In the genomic region with DNA sequence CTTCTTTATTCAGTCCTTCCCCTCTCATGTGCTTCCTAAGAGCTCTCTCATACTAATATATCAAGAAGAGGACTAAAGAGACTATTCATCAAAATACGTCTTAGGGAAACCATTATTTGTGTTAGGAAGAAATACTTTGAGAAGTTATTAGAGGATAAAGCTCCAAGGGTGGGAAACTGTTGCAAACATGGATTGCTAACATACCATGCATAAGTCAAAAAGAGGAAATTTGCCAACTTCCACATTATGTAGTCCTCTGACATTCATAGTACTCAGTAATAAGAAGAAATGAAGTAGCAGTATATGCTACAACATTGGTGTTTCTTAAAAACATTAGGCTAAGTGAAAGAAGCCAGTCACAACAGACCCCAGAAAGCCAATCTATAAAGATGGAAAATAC, we compare ENCODE assay signal across 24 cellular contexts.
"Had no signal": no experiment of that assay in that cellular context is flagged by ENCODE, and none has a peak within 500 bp of the region (broad histone marks: within the 10 kb centered on the region; RNA-seq: fewer than 3 reads in every experiment).

No MANE protein-coding gene starts in this region.

- H3K4me2 ChIP-seq: hepatocyte had no signal

- H3K27me3 ChIP-seq: dorsolateral prefrontal cortex, esophagus muscularis mucosa, foreskin keratinocyte, gastroesophageal sphincter, heart left ventricle, hepatocyte, left lung had no signal

- H3K4me1 ChIP-seq: esophagus muscularis mucosa, foreskin keratinocyte, gastroesophageal sphincter, heart left ventricle, left lung, lower lobe of right lung had no signal

- H3K4me3 ChIP-seq: coronary artery, dorsolateral prefrontal cortex, esophagus muscularis mucosa, gastroesophageal sphincter, heart left ventricle, hepatocyte, left lung, lower lobe of right lung, mucosa of descending colon had no signal

- H3K27ac ChIP-seq: coronary artery, dorsolateral prefrontal cortex, esophagus muscularis mucosa, foreskin keratinocyte, gastroesophageal sphincter, heart left ventricle, hepatocyte, left lung, lower lobe of right lung had no signal

- H3K79me2 ChIP-seq: hepatocyte had no signal

- FAIRE-seq: endothelial cell of umbilical vein, frontal cortex, islet of Langerhans, keratinocyte had no signal

- H3K9me3 ChIP-seq: esophagus muscularis mucosa, lower lobe of right lung, mucosa of descending colon had no signal

- H3K36me3 ChIP-seq: esophagus muscularis mucosa, gastroesophageal sphincter, heart left ventricle, left lung, lower lobe of right lung had no signal

- H2AFZ ChIP-seq: hepatocyte had no signal

- DNase-seq: dermis blood vessel endothelial cell; dorsolateral prefrontal cortex; effector CD4-positive, alpha-beta T cell; effector memory CD4-positive, alpha-beta T cell; foreskin keratinocyte; heart left ventricle; hypothalamus; immature natural killer cell; left cardiac atrium; left lung; left ventricle myocardium superior; lower lobe of right lung; mesenchymal stem cell; mucosa of descending colon; naive B cell; naive thymus-derived CD8-positive, alpha-beta T cell had no signal

- ATAC-seq: foreskin keratinocyte; gastroesophageal sphincter; heart left ventricle; left cardiac atrium; left lung; left ventricle myocardium superior; lower lobe of right lung; mucosa of descending colon; naive thymus-derived CD8-positive, alpha-beta T cell had no signal
